14 cellular contexts compared by ENCODE assay signal in the genomic region with DNA sequence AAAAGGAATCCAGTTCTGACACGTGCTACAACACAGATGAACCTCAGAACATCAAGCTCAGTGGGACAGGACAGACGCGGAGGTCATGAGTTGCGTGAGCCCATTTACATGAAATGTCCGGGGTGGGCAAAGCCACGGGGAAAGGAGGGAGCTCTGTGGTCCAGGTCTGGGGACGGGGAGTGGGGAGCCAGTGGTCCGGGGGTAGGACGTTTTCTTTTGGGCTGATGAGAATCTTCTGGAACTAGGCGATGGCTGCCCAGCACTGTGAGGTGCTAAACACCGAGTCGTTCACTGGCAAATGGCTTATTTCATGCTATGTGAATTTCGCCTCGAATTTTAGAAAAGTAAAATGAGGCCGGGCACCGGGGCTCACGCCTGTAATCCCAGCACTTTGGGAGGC. TPM values are rescaled to one million over a fixed set of nuclear protein-coding genes. Genes with fewer than 3 reads are reported as not detected.
DNase-seq lines count a peak whose midpoint lies in the region; ATAC-seq and TF ChIP-seq lines count a peak whose summit lies in the region.
"Had no signal": no experiment of that assay in that cellular context is flagged by ENCODE, and none has a peak within 500 bp of the region (broad histone marks: within the 10 kb centered on the region; RNA-seq: fewer than 3 reads in every experiment).

No MANE protein-coding gene starts in this region.

- H3K9me3 Mint-ChIP-seq in nephron, result peaks cover 3% of the 10 kb centered on the region
- H3K9me3 Mint-ChIP-seq: CD8-positive, alpha-beta T cell had no signal

- H3K9me3 ChIP-seq in MM.1S (replicated peaks; ENCODE audit: insufficient read depth, low read length), result no peaks in the 10 kb centered on the region
- H3K9me3 ChIP-seq in SU-DHL-6 (ENCODE audit: insufficient read depth, low read length), result no peaks in the 10 kb centered on the region

- TF ChIP-seq CTCF in MM.1S (IDR thresholded peaks at IDR 0.05; ENCODE audit: low read length) (no peak), SU-DHL-6 (IDR thresholded peaks at IDR 0.05; ENCODE audit: insufficient read depth, low read length, poor library complexity, severe bottlenecking) (no peak), nephron (IDR thresholded peaks at IDR 0.05; ENCODE audit: unreplicated experiment in 3 of 3) (no peak)

- H3K36me3 Mint-ChIP-seq in nephron (ENCODE audit: low read depth), result peaks cover 3% of the 10 kb centered on the region
- H3K36me3 Mint-ChIP-seq: CD8-positive, alpha-beta T cell had no signal

- no peak for ATAC-seq in HG02798 (IDR thresholded peaks at IDR 0.05; ENCODE audit: poor library complexity, unreplicated experiment)
- ATAC-seq: CD8-positive, alpha-beta T cell had no signal

- H3K4me2 ChIP-seq in MM.1S (ENCODE audit: low read depth, low read length) (no peak overlapping the region), SU-DHL-6 (ENCODE audit: low read depth, low read length, poor library complexity, severe bottlenecking) (no peak overlapping the region)

- H3K27ac Mint-ChIP-seq in nephron, result no peak overlapping the region
- H3K27ac Mint-ChIP-seq: CD8-positive, alpha-beta T cell had no signal

- H3F3A ChIP-seq in MM.1S (ENCODE audit: insufficient read depth, low read length) (no peaks in the 10 kb centered on the region), SU-DHL-6 (ENCODE audit: insufficient read depth) (peaks cover 8% of the 10 kb centered on the region; the same call in 1 of the 2 replicates)

- H2AFZ ChIP-seq in MM.1S (ENCODE audit: low read length) (no peak overlapping the region), SU-DHL-6 (ENCODE audit: low read depth, low read length, severe bottlenecking) (no peak overlapping the region)

- peaks cover 72% of the 10 kb centered on the region for H3K27me3 ChIP-seq in MM.1S (replicated peaks; ENCODE audit: insufficient read depth, low read length)
- H3K27me3 ChIP-seq in SU-DHL-6 (ENCODE audit: low read length), result no peaks in the 10 kb centered on the region

- H3K4me1 Mint-ChIP-seq in nephron, result peaks cover 65% of the 10 kb centered on the region

- H4K20me1 ChIP-seq in MM.1S (ENCODE audit: insufficient read depth, low read length), result no peaks in the 10 kb centered on the region
- no peaks in the 10 kb centered on the region for H4K20me1 ChIP-seq in SU-DHL-6 (ENCODE audit: low read depth, low read length)

- H3K79me2 ChIP-seq in MM.1S (ENCODE audit: low read length), result no peaks in the 10 kb centered on the region
- H3K79me2 ChIP-seq in SU-DHL-6 (ENCODE audit: insufficient read depth, low read length), result no peaks in the 10 kb centered on the region

- H3K36me3 ChIP-seq in MM.1S (replicated peaks; ENCODE audit: insufficient read depth, low read length) (no peaks in the 10 kb centered on the region), SU-DHL-6 (ENCODE audit: low read length) (no peaks in the 10 kb centered on the region)

- H3K4me1 ChIP-seq in MM.1S (ENCODE audit: low read length), result no peaks in the 10 kb centered on the region; the same call in 1 of the 2 replicates

- H3K9ac ChIP-seq in MM.1S (ENCODE audit: low read length), result no peak overlapping the region
- no peak overlapping the region for H3K9ac ChIP-seq in SU-DHL-6 (ENCODE audit: low read length)

- no peaks in the 10 kb centered on the region for H3K9me2 ChIP-seq in MM.1S (replicated peaks; ENCODE audit: insufficient read depth, low read length)
- H3K9me2 ChIP-seq in SU-DHL-6 (replicated peaks; ENCODE audit: insufficient read depth, low read length), result no peaks in the 10 kb centered on the region

- peak overlapping the region in 2 of 3 experiments; percentile 4 to 13 for H3K4me3 Mint-ChIP-seq in nephron
- H3K4me3 Mint-ChIP-seq: CD8-positive, alpha-beta T cell had no signal

- H3K27ac ChIP-seq in MM.1S (ENCODE audit: low read length) (peak overlapping the region; percentile 63; the same call in 1 of the 2 replicates), SU-DHL-6 (ENCODE audit: low read depth, low read length) (0 out of 2 replicates have a peak overlapping the region, but pooled peaks have one; percentile 16), temporal lobe (ENCODE audit: low read depth, low read length) (peak overlapping the region; percentile 100)

- DNase-seq in MM.1S (no peak), germinal center (ENCODE audit: low spot score) (no peak), DMS114 treated with DMSO at 0.1 percent for 48 hours (lab: John Stamatoyannopoulos, UW; ENCODE audit: unreplicated experiment) (no peak)
- DNase-seq: CD8-positive, alpha-beta T cell; HCEC 1CT; Karpas-422; NCI-H1105 treated with DMSO at 0.1 percent for 48 hours; NCI-H187 treated with DMSO at 0.1 percent for 48 hours; NCI-H446 treated with DMSO at 0.1 percent for 48 hours; NCI-H774 had no signal

- H3K4me3 ChIP-seq in MM.1S (ENCODE audit: low read length) (no peak overlapping the region), SU-DHL-6 (ENCODE audit: insufficient read depth, low read length, poor library complexity, severe bottlenecking) (no peak overlapping the region)

- peaks cover 18% of the 10 kb centered on the region for H3K27me3 Mint-ChIP-seq in nephron (ENCODE audit: low read depth)

RNA-seq across cellular contexts. Expression of gene LMF1, which starts 2.6 kb away (rescaled TPM):
- total RNA-seq in temporal lobe, result 10.6 TPM

RNA-seq across cellular contexts. Expression of gene SOX8, which starts 8.2 kb away (rescaled TPM):
- total RNA-seq in temporal lobe, result 21.6 TPM

Comparison
In these comparisons a context has a peak if more than half of its experiments do, and no peak if none do; other contexts are left out.
1. H3K27ac ChIP-seq: peak in every context shown above with its lines; median percentile 100 in temporal lobe; 63 in MM.1S; 16 in SU-DHL-6.